Comparison of ENCODE assay signal across 15 cellular contexts in the genomic region with DNA sequence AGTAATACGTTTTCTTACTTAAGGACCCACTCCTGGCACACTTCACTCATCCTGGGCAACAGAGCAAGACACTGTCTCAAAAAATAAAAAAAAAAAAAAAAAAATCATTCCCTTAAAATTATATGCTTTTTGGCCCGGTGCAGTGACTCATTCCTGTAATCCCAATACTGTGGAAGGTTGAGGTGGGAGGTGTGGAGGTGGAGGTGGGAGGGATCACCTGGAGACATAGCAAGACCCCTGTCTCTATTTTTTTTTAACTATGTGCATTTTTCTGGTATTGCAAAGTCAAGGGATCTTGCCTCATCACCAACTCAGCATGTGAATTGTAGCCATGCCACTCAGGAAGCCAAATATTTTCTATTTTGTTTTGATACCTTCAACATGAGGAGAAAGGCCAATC. TPM values are rescaled to one million over a fixed set of nuclear protein-coding genes. Genes with fewer than 3 reads are reported as not detected.
DNase-seq lines count a peak whose midpoint lies in the region; ATAC-seq and TF ChIP-seq lines count a peak whose summit lies in the region.
"Had no signal": no experiment of that assay in that cellular context is flagged by ENCODE, and none has a peak within 500 bp of the region (broad histone marks: within the 10 kb centered on the region; RNA-seq: fewer than 3 reads in every experiment).

No MANE protein-coding gene starts in this region.

- 78 to 96% (median 86%) methylated on average over 2 of the region's 2 CpGs for WGBS in spleen, 5 donors

- H3K4me3 ChIP-seq in SJSA1, result no peak overlapping the region
- H3K4me3 ChIP-seq in spleen, result peak overlapping the region in 1 of 8 donors; percentile 44
- H3K4me3 ChIP-seq: dorsolateral prefrontal cortex, prostate gland, SK-N-MC, suprapubic skin had no signal

- no peaks in the 10 kb centered on the region for H3K36me3 ChIP-seq in SJSA1
- H3K36me3 ChIP-seq in spleen, result no peaks in the 10 kb centered on the region
- H3K36me3 ChIP-seq: prostate gland, suprapubic skin had no signal

- H3K9me3 Mint-ChIP-seq in activated CD4-positive, alpha-beta T cell treated with anti-CD3 and anti-CD28 coated beads, Interleukin-2, amount 10 ng/mL, durations not matched to agents 7 days and 5 days, result no peaks in the 10 kb centered on the region
- H3K9me3 Mint-ChIP-seq in chondrocyte (ENCODE audit: low read depth), result no peaks in the 10 kb centered on the region

- H3K27me3 ChIP-seq in SJSA1 (replicated peaks), result no peaks in the 10 kb centered on the region
- no peaks in the 10 kb centered on the region for H3K27me3 ChIP-seq in spleen (replicated peaks in 1 of 7)
- H3K27me3 ChIP-seq: dorsolateral prefrontal cortex, suprapubic skin had no signal

- TF ChIP-seq POLR2A in spleen (IDR thresholded peaks at IDR 0.05), result no peak

- no peaks in the 10 kb centered on the region for H3K9me3 ChIP-seq in SJSA1 (replicated peaks)
- H3K9me3 ChIP-seq in spleen, result no peaks in the 10 kb centered on the region
- H3K9me3 ChIP-seq: prostate gland, suprapubic skin had no signal

- H3K4me1 Mint-ChIP-seq in activated CD4-positive, alpha-beta T cell treated with anti-CD3 and anti-CD28 coated beads, Interleukin-2, amount 10 ng/mL, durations not matched to agents 7 days and 5 days, result peaks cover 47% of the 10 kb centered on the region
- peaks cover 30% of the 10 kb centered on the region for H3K4me1 Mint-ChIP-seq in chondrocyte (ENCODE audit: low read depth)

- intact Hi-C loops in spleen (cut with DNase I; ENCODE audit: low total_unique reads), result no loop called here

- no peaks in the 10 kb centered on the region for H3K27me3 Mint-ChIP-seq in activated CD4-positive, alpha-beta T cell treated with anti-CD3 and anti-CD28 coated beads, Interleukin-2, amount 10 ng/mL, durations not matched to agents 7 days and 5 days
- no peaks in the 10 kb centered on the region for H3K27me3 Mint-ChIP-seq in chondrocyte (ENCODE audit: low read depth)

- H3K4me3 Mint-ChIP-seq in activated CD4-positive, alpha-beta T cell treated with anti-CD3 and anti-CD28 coated beads, Interleukin-2, amount 10 ng/mL, durations not matched to agents 7 days and 5 days, result no peak overlapping the region
- no peak overlapping the region for H3K4me3 Mint-ChIP-seq in chondrocyte (ENCODE audit: unreplicated experiment)

- H3K4me1 ChIP-seq in SJSA1 (replicated peaks) (peaks cover 45% of the 10 kb centered on the region), spleen (peaks cover 0 to 73% (median 30%) of the 10 kb centered on the region in 6 donors)
- H3K4me1 ChIP-seq: prostate gland had no signal

- H3K27ac ChIP-seq in SJSA1 (peak overlapping the region; percentile 87), spleen (peak overlapping the region in 5 of 8 donors; percentile 45 to 81 (median 67))
- H3K27ac ChIP-seq: prostate gland, SK-N-MC, suprapubic skin had no signal

- peaks cover 20% of the 10 kb centered on the region for H3K36me3 Mint-ChIP-seq in activated CD4-positive, alpha-beta T cell treated with anti-CD3 and anti-CD28 coated beads, Interleukin-2, amount 10 ng/mL, durations not matched to agents 7 days and 5 days (ENCODE audit: low read depth)
- H3K36me3 Mint-ChIP-seq in chondrocyte (ENCODE audit: low read depth), result peaks cover 1% of the 10 kb centered on the region

- peak overlapping the region; percentile 76 for H3K27ac Mint-ChIP-seq in activated CD4-positive, alpha-beta T cell treated with anti-CD3 and anti-CD28 coated beads, Interleukin-2, amount 10 ng/mL, durations not matched to agents 7 days and 5 days
- peak overlapping the region; percentile 17 for H3K27ac Mint-ChIP-seq in chondrocyte (ENCODE audit: unreplicated experiment)

- no peak for TF ChIP-seq CTCF in chondrocyte (IDR thresholded peaks at IDR 0.05)
- no peak for TF ChIP-seq CTCF in spleen (IDR thresholded peaks at IDR 0.05 in 8 of 11, conservative IDR thresholded peaks at IDR 0.05 in 3 of 11)

- CTCF ChIA-PET in activated CD4-positive, alpha-beta T cell treated with anti-CD3 and anti-CD28 coated beads, Interleukin-2, amount 10 ng/mL, durations not matched to agents 7 days and 5 days (lab: Charles Lee), result interaction anchor here (0.6 to 1.3 kb wide), 3 partner anchors 15 to 25 kb away, joined by 3 to 4 read pairs (median 3); no protein-coding TSS in a partner anchor

- DNase-seq in activated CD4-positive, alpha-beta T cell treated with anti-CD3 and anti-CD28 coated beads, Interleukin-2, amount 10 ng/mL, durations not matched to agents 7 days and 5 days, result no peak
- no peak for DNase-seq in activated CD4-positive, alpha-beta T cell treated with anti-CD3 and anti-CD28 coated beads for 4 hours
- DNase-seq in SJSA1 (ENCODE audit: low read depth in 1 of 2, low spot score in 2 of 2) (no peak), chondrocyte (ENCODE audit: low spot score) (no peak), spleen (no peak), NCI-H1436 (lab: John Stamatoyannopoulos, UW) (no peak), foreskin melanocyte (no peak)
- DNase-seq: COR-L47, dorsolateral prefrontal cortex, NCI-H1930, NCI-H510A had no signal

- POLR2A ChIA-PET in activated CD4-positive, alpha-beta T cell treated with anti-CD3 and anti-CD28 coated beads, Interleukin-2, amount 10 ng/mL, durations not matched to agents 7 days and 5 days (lab: Charles Lee), result no interaction called here

- ATAC-seq in GM18511 (IDR thresholded peaks at IDR 0.05; ENCODE audit: unreplicated experiment), result no peak

RNA-seq across cellular contexts. Expression of a gene that starts 9.7 kb away (rescaled TPM):
- 100 to 1,000 TPM; 150 to 164 TPM for total RNA-seq in activated CD4-positive, alpha-beta T cell treated with anti-CD3 and anti-CD28 coated beads, Interleukin-2, amount 10 ng/mL, durations not matched to agents 7 days and 5 days
- total RNA-seq in SJSA1 (2014; rRNA removed; shearing (Covaris generic)), result 22.1 and 36.0 TPM in 2 replicates
- 29.5 to 32.8 TPM (median 31.0 TPM) in 3 replicates for total RNA-seq in chondrocyte
- 100 to 1,000 TPM in 5 of 7 donors, 10 to 100 TPM in 2; 90.2 to 171 (median 103) TPM for total RNA-seq in spleen
- polyA plus RNA-seq in spleen, result 10 to 100 TPM; 26.4 to 34.7 (median 26.4) TPM

RNA-seq across cellular contexts. Expression of a gene that starts 21.8 kb away (rescaled TPM):
- 100 to 1,000 TPM in 1 of 2 experiments, 10 to 100 TPM in 1; 99.5 to 108 TPM for total RNA-seq in activated CD4-positive, alpha-beta T cell treated with anti-CD3 and anti-CD28 coated beads, Interleukin-2, amount 10 ng/mL, durations not matched to agents 7 days and 5 days
- total RNA-seq in SJSA1 (2014; rRNA removed; shearing (Covaris generic)), result 4.6 and 4.8 TPM in 2 replicates
- 12.2 to 17.6 TPM (median 14.3 TPM) in 3 replicates for total RNA-seq in chondrocyte
- total RNA-seq in spleen, result 100 to 1,000 TPM in 1 of 7 donors, 10 to 100 TPM in 6; 63.7 to 131 (median 76.5) TPM
- polyA plus RNA-seq in spleen, result 10 to 100 TPM; 22.7 to 42.3 (median 28.4) TPM
